30 cellular contexts compared by ENCODE assay signal in the genomic region with DNA sequence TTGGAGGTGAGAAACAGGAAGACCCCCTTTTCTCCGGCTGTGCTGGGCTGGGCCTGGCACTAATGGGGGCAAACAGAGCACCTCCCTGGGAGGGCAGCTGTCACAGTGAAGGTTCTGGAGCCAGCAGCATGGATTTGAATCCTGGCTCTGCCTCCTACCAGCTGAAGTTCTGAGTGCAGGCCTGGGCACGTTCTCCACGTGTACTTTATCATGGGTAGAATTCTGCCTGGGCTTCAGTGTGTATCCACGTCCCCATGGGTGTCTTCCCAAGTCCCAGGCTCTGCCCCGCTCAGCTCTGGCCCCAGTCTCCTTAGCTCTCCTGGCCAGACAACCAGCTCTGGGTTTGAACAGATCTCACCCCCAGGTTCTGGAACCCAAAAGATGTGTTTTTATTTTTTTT.
"Had no signal": no experiment of that assay in that cellular context is flagged by ENCODE, and none has a peak within 500 bp of the region (broad histone marks: within the 10 kb centered on the region; RNA-seq: fewer than 3 reads in every experiment).

No MANE protein-coding gene starts in this region.

- H3K9me3 Mint-ChIP-seq: activated T-cell treated with anti-CD3 and anti-CD28 coated beads, Interleukin-2, amount 50 U/mL, for 4 hours; activated T-helper 2 cell treated with anti-CD3 and anti-CD28 coated beads, Interferon-gamma antibody, Interleukin-2, Interleukin-4, amounts not matched to agents 10 μg/mL and 5 μg/mL and 100 μg/mL, durations not matched to agents 14 hours and 24 hours and 36 hours; central memory CD8-positive, alpha-beta T cell; stimulated activated naive CD8-positive, alpha-beta T cell treated with anti-CD3 and anti-CD28 coated beads, Interleukin-15, Interleukin-2, amounts not matched to agents 100 ng/mL and 50 ng/mL, for 24 hours had no signal

- H3K4me1 ChIP-seq: adrenal gland, ascending aorta, gastrocnemius medialis, neural progenitor cell, psoas muscle, right atrium auricular region, thyroid gland, upper lobe of right lung had no signal

- FAIRE-seq: colon, islet of Langerhans had no signal

- H3K4me3 ChIP-seq: adrenal gland, ascending aorta, gastrocnemius medialis, neural progenitor cell, psoas muscle, right atrium auricular region, thyroid gland, upper lobe of right lung had no signal

- H3K9me3 ChIP-seq: adrenal gland, ascending aorta, gastrocnemius medialis, psoas muscle, thyroid gland, upper lobe of right lung had no signal

- H3K36me3 Mint-ChIP-seq: activated naive CD8-positive, alpha-beta T cell had no signal

- H3K4me1 Mint-ChIP-seq: central memory CD8-positive, alpha-beta T cell had no signal

- H3K9ac ChIP-seq: neural progenitor cell had no signal

- H3K27ac ChIP-seq: adrenal gland, ascending aorta, brain microvascular endothelial cell, gastrocnemius medialis, neural progenitor cell, psoas muscle, right atrium auricular region, thyroid gland, upper lobe of right lung had no signal

- ATAC-seq: activated CD4-positive, alpha-beta T cell treated with anti-CD3 and anti-CD28 coated beads for 36 hours; activated T-cell treated with anti-CD3 and anti-CD28 coated beads, Interleukin-2, amount 50 U/mL, for 4 hours; esophagus mucosa; gastrocnemius medialis; left colon; naive thymus-derived CD4-positive, alpha-beta T cell; psoas muscle; T-helper 17 cell; upper lobe of right lung had no signal

- H3K27ac Mint-ChIP-seq: activated B cell treated with CpG ODN at 0.5 μM for 24 hours; activated CD4-positive, alpha-beta T cell treated with anti-CD3 and anti-CD28 coated beads for 36 hours; activated naive CD8-positive, alpha-beta T cell; activated T-helper 2 cell treated with anti-CD3 and anti-CD28 coated beads, Interferon-gamma antibody, Interleukin-2, Interleukin-4, amounts not matched to agents 10 μg/mL and 5 μg/mL and 100 μg/mL, durations not matched to agents 14 hours and 24 hours and 36 hours; stimulated activated naive CD8-positive, alpha-beta T cell treated with anti-CD3 and anti-CD28 coated beads, Interleukin-15, Interleukin-2, amounts not matched to agents 100 ng/mL and 50 ng/mL, for 24 hours; T-helper 17 cell had no signal

- H3K4me3 Mint-ChIP-seq: activated B cell treated with CpG ODN at 0.5 μM for 24 hours; activated CD4-positive, alpha-beta T cell treated with anti-CD3 and anti-CD28 coated beads for 36 hours; activated naive CD8-positive, alpha-beta T cell; activated T-cell treated with anti-CD3 and anti-CD28 coated beads, Interleukin-2, amount 50 U/mL, for 4 hours; central memory CD8-positive, alpha-beta T cell; naive thymus-derived CD4-positive, alpha-beta T cell; neural progenitor cell; stimulated activated naive CD8-positive, alpha-beta T cell treated with anti-CD3 and anti-CD28 coated beads, Interleukin-15, Interleukin-2, amounts not matched to agents 100 ng/mL and 50 ng/mL, for 24 hours; T-helper 17 cell had no signal

- H3K27me3 Mint-ChIP-seq: activated B cell treated with CpG ODN at 0.5 μM for 24 hours; activated CD4-positive, alpha-beta T cell treated with anti-CD3 and anti-CD28 coated beads for 36 hours; activated naive CD8-positive, alpha-beta T cell; central memory CD8-positive, alpha-beta T cell; naive thymus-derived CD4-positive, alpha-beta T cell; stimulated activated naive CD8-positive, alpha-beta T cell treated with anti-CD3 and anti-CD28 coated beads, Interleukin-15, Interleukin-2, amounts not matched to agents 100 ng/mL and 50 ng/mL, for 24 hours; T-helper 17 cell had no signal

- DNase-seq: activated B cell treated with CpG ODN at 0.5 μM for 24 hours; activated CD4-positive, alpha-beta T cell treated with anti-CD3 and anti-CD28 coated beads for 36 hours; activated CD4-positive, alpha-beta T cell treated with anti-CD3 and anti-CD28 coated beads, Interleukin-2, amount 50 U/mL, for 4 hours; activated CD8-positive, alpha-beta memory T cell treated with anti-CD3 and anti-CD28 coated beads for 24 hours; activated CD8-positive, alpha-beta memory T cell treated with anti-CD3 and anti-CD28 coated beads, Interleukin-2, amount 50 U/mL, for 4 hours; activated naive CD4-positive, alpha-beta T cell; activated T-cell treated with anti-CD3 and anti-CD28 coated beads, Interleukin-2, amount 50 U/mL, for 4 hours; brain microvascular endothelial cell; effector memory CD4-positive, alpha-beta T cell; gastrocnemius medialis; hippocampal formation; left colon; naive thymus-derived CD4-positive, alpha-beta T cell; psoas muscle; stimulated activated CD4-positive, alpha-beta T cell treated with anti-CD3 and anti-CD28 coated beads, Interleukin-4, amount 100 ng/mL, for 4 hours; substantia nigra; T-helper 17 cell; thyroid gland; upper lobe of right lung had no signal

- H3K36me3 ChIP-seq: ascending aorta, gastrocnemius medialis had no signal

- H3K27me3 ChIP-seq: adrenal gland, ascending aorta, brain microvascular endothelial cell, gastrocnemius medialis, neural progenitor cell, right atrium auricular region, thyroid gland, upper lobe of right lung had no signal
